ENCODE assay signal across 10 cellular contexts in genomic region chr3:100525753-100526612, GRCh38. TPM values are rescaled to one million over a fixed set of nuclear protein-coding genes. Genes with fewer than 3 reads are reported as not detected.
A peak's percentile ranks its signal among the peaks of the same experiment; 100 is the strongest.
DNase-seq lines count a peak whose midpoint lies in the region; ATAC-seq and TF ChIP-seq lines count a peak whose summit lies in the region.
"Had no signal": no experiment of that assay in that cellular context is flagged by ENCODE, and none has a peak within 500 bp of the region (broad histone marks: within the 10 kb centered on the region; RNA-seq: fewer than 3 reads in every experiment).

No MANE protein-coding gene starts in this region.

- peak overlapping the region; percentile 17 for H4K8ac ChIP-seq in trophoblast cell (ENCODE audit: low read depth, low read length)

- no peaks in the 10 kb centered on the region for H3K9me3 Mint-ChIP-seq in activated CD8-positive, alpha-beta T cell treated with anti-CD3 and anti-CD28 coated beads, Interleukin-2, amount 10 ng/mL, durations not matched to agents 7 days and 5 days (ENCODE audit: insufficient read depth)
- peaks cover 0 to 2% (median 0%) of the 10 kb centered on the region in 6 donors for H3K9me3 Mint-ChIP-seq in immature natural killer cell
- H3K9me3 Mint-ChIP-seq: memory B cell had no signal

- DNase-seq in EL, result peak; percentile 97
- DNase-seq in SK-MEL-5 (ENCODE audit: low read depth, low spot score), result peak; percentile 94
- peak; percentile 92 to 93 for DNase-seq in foreskin fibroblast
- peak; percentile 96 to 98 for DNase-seq in trophoblast cell
- no peak for DNase-seq in activated CD8-positive, alpha-beta T cell treated with anti-CD3 and anti-CD28 coated beads, Interleukin-2, amount 10 ng/mL, durations not matched to agents 7 days and 5 days
- no peak for DNase-seq in effector memory CD4-positive, alpha-beta T cell
- DNase-seq in immature natural killer cell, result no peak
- no peak for DNase-seq in activated CD8-positive, alpha-beta memory T cell treated with anti-CD3 and anti-CD28 coated beads, Interleukin-2, amount 50 U/mL, for 4 hours
- DNase-seq: activated CD4-positive, alpha-beta T cell treated with anti-CD3 and anti-CD28 coated beads, Interleukin-2, amount 50 U/mL, for 48 hours had no signal

- in situ Hi-C loops in SK-MEL-5 (cut with HindIII; ENCODE audit: low pct_unique_long_range_greater_than_20kb, low sequenced_read_pairs), result no loop called here

- peak overlapping the region; percentile 85 for H2BK120ac ChIP-seq in trophoblast cell (ENCODE audit: insufficient read depth, low read length, poor library complexity)

- H3K4me1 ChIP-seq in trophoblast cell (ENCODE audit: control insufficient read depth in 1 of 2, insufficient read depth in 2 of 2, low read length in 2 of 2), result peaks cover 7 to 8% of the 10 kb centered on the region in 2 experiments
- no peaks in the 10 kb centered on the region for H3K4me1 ChIP-seq in effector memory CD4-positive, alpha-beta T cell (ENCODE audit: control insufficient read depth, insufficient read depth, low read length, poor library complexity, severe bottlenecking)

- no peak for TF ChIP-seq CTCF in foreskin fibroblast (IDR thresholded peaks at IDR 0.05; ENCODE audit: low read depth, low read length)

- H3K79me2 ChIP-seq in trophoblast cell (ENCODE audit: control insufficient read depth, insufficient read depth, low read length, poor library complexity), result no peaks in the 10 kb centered on the region

- H4K12ac ChIP-seq in trophoblast cell (ENCODE audit: low read depth, low read length), result no peak overlapping the region

- H3K4me1 Mint-ChIP-seq in activated CD8-positive, alpha-beta T cell treated with anti-CD3 and anti-CD28 coated beads, Interleukin-2, amount 10 ng/mL, durations not matched to agents 7 days and 5 days (ENCODE audit: low read depth), result no peaks in the 10 kb centered on the region
- no peaks in the 10 kb centered on the region for H3K4me1 Mint-ChIP-seq in immature natural killer cell

- WGBS in trophoblast cell (ENCODE audit: extremely low coverage, insufficient coverage, insufficient read length), result no CpG with 5 or more reads among the region's 12 CpGs

- no peaks in the 10 kb centered on the region for H3K27me3 ChIP-seq in trophoblast cell (ENCODE audit: insufficient read depth, low read length)
- H3K27me3 ChIP-seq in effector memory CD4-positive, alpha-beta T cell (replicated peaks; ENCODE audit: control insufficient read depth, insufficient read depth, low read length, poor library complexity, severe bottlenecking), result peaks cover 2% of the 10 kb centered on the region

- CTCF ChIA-PET in activated CD8-positive, alpha-beta T cell treated with anti-CD3 and anti-CD28 coated beads, Interleukin-2, amount 10 ng/mL, durations not matched to agents 7 days and 5 days (lab: Charles Lee), result interaction anchor here (1.1 to 1.5 kb wide), 2 partner anchors 21 to 37 kb away, joined by 3 to 4 read pairs; no protein-coding TSS in a partner anchor

- H3K4me3 ChIP-seq in foreskin fibroblast (ENCODE audit: low read depth in 1 of 2, low read length in 2 of 2) (peak overlapping the region; percentile 6 to 18), trophoblast cell (ENCODE audit: low read depth, low read length) (no peak overlapping the region)
- H3K4me3 ChIP-seq in effector memory CD4-positive, alpha-beta T cell (ENCODE audit: insufficient read depth, low read depth, low read length, poor library complexity, severe bottlenecking), result no peak overlapping the region

- H3K79me1 ChIP-seq in trophoblast cell (ENCODE audit: low read length), result peaks cover 8% of the 10 kb centered on the region

- H2AK5ac ChIP-seq in trophoblast cell (ENCODE audit: low read length), result no peak overlapping the region

- H3K27ac ChIP-seq in trophoblast cell (ENCODE audit: low read depth, low read length), result peak overlapping the region; percentile 98
- H3K27ac ChIP-seq in effector memory CD4-positive, alpha-beta T cell (ENCODE audit: insufficient read depth, low read length, poor library complexity, severe bottlenecking), result no peak overlapping the region

- H2BK5ac ChIP-seq in trophoblast cell (ENCODE audit: low read depth, low read length, poor library complexity), result peak overlapping the region; percentile 66

- H3K4me3 Mint-ChIP-seq in activated CD8-positive, alpha-beta T cell treated with anti-CD3 and anti-CD28 coated beads, Interleukin-2, amount 10 ng/mL, durations not matched to agents 7 days and 5 days, result no peak overlapping the region
- no peak overlapping the region for H3K4me3 Mint-ChIP-seq in immature natural killer cell
- H3K4me3 Mint-ChIP-seq: memory B cell had no signal

- peak overlapping the region; percentile 40 for H3K14ac ChIP-seq in trophoblast cell (ENCODE audit: low read length)

- peak overlapping the region; percentile 43 for H3K4me2 ChIP-seq in trophoblast cell (ENCODE audit: low read length)

- H3K27me3 Mint-ChIP-seq in activated CD8-positive, alpha-beta T cell treated with anti-CD3 and anti-CD28 coated beads, Interleukin-2, amount 10 ng/mL, durations not matched to agents 7 days and 5 days (ENCODE audit: low read depth), result peaks cover 11% of the 10 kb centered on the region
- no peaks in the 10 kb centered on the region for H3K27me3 Mint-ChIP-seq in immature natural killer cell (ENCODE audit: low read depth in 3 of 3)

- peaks cover 2% of the 10 kb centered on the region for H3K9me3 ChIP-seq in trophoblast cell (ENCODE audit: insufficient read depth, low read depth, low read length)
- H3K9me3 ChIP-seq in effector memory CD4-positive, alpha-beta T cell (ENCODE audit: control insufficient read depth, low read length), result no peaks in the 10 kb centered on the region

- H2BK12ac ChIP-seq in trophoblast cell (ENCODE audit: low read length), result peak overlapping the region; percentile 67

- H3K9ac ChIP-seq in trophoblast cell (ENCODE audit: low read length), result no peak overlapping the region

- H3K36me3 Mint-ChIP-seq in activated CD8-positive, alpha-beta T cell treated with anti-CD3 and anti-CD28 coated beads, Interleukin-2, amount 10 ng/mL, durations not matched to agents 7 days and 5 days (ENCODE audit: low read depth), result no peaks in the 10 kb centered on the region
- H3K36me3 Mint-ChIP-seq in immature natural killer cell, result no peaks in the 10 kb centered on the region
- H3K36me3 Mint-ChIP-seq: memory B cell had no signal

- H3K18ac ChIP-seq in trophoblast cell (ENCODE audit: low read length), result peak overlapping the region; percentile 17

- H4K91ac ChIP-seq in trophoblast cell (ENCODE audit: low read depth, low read length), result peak overlapping the region; percentile 51

- no peak overlapping the region for H3K4ac ChIP-seq in trophoblast cell (ENCODE audit: low read depth, low read length)

- H3K27ac Mint-ChIP-seq in activated CD8-positive, alpha-beta T cell treated with anti-CD3 and anti-CD28 coated beads, Interleukin-2, amount 10 ng/mL, durations not matched to agents 7 days and 5 days, result no peak overlapping the region
- H3K27ac Mint-ChIP-seq in immature natural killer cell, result no peak overlapping the region
- H3K27ac Mint-ChIP-seq: memory B cell had no signal

- no peak for ATAC-seq in activated CD8-positive, alpha-beta T cell treated with anti-CD3 and anti-CD28 coated beads, Interleukin-2, amount 10 ng/mL, durations not matched to agents 7 days and 5 days

- no peak overlapping the region for H3K23ac ChIP-seq in trophoblast cell (ENCODE audit: low read length)

- H3K36me3 ChIP-seq in trophoblast cell (ENCODE audit: control insufficient read depth in 1 of 2, insufficient read depth in 2 of 2, low read length in 2 of 2), result no peaks in the 10 kb centered on the region
- H3K36me3 ChIP-seq in effector memory CD4-positive, alpha-beta T cell (ENCODE audit: control insufficient read depth, insufficient read depth, low read length), result no peaks in the 10 kb centered on the region

- peak overlapping the region; percentile 52 for H2AFZ ChIP-seq in trophoblast cell (ENCODE audit: insufficient read depth, low read length, poor library complexity)

- POLR2A ChIA-PET in activated CD8-positive, alpha-beta T cell treated with anti-CD3 and anti-CD28 coated beads, Interleukin-2, amount 10 ng/mL, durations not matched to agents 7 days and 5 days (lab: Charles Lee), result no interaction called here

RNA-seq across cellular contexts. Expression of gene TMEM45A, which starts 33.6 kb away (rescaled TPM):
- total RNA-seq in SK-MEL-5 (2014; rRNA removed; shearing (Covaris generic)), result 21.1 and 21.4 TPM in 2 replicates
- polyA plus RNA-seq in SK-MEL-5 (2015; cell fraction: cytosol; rRNA removed), result 3.7 and 6.5 TPM in 2 replicates
- polyA plus RNA-seq in SK-MEL-5 (2015; cell fraction: nucleus; rRNA removed), result 0.92 and 1.3 TPM in 2 replicates
- 8.2 and 8.7 TPM in 2 replicates for polyA plus RNA-seq in trophoblast cell (2013)
- under 1 TPM; 0.29 to 0.42 TPM for total RNA-seq in activated CD8-positive, alpha-beta T cell treated with anti-CD3 and anti-CD28 coated beads, Interleukin-2, amount 10 ng/mL, durations not matched to agents 7 days and 5 days
- under 1 TPM in 1 of 3 donors, not detected in 2; 0.29 TPM for polyA plus RNA-seq in immature natural killer cell

Comparison
In these comparisons a context has a peak if more than half of its experiments do, and no peak if none do; other contexts are left out.
1. DNase-seq: peak in EL (single experiment), SK-MEL-5 (single experiment), foreskin fibroblast (2 of 2) and trophoblast cell (2 of 2); none in activated CD8-positive, alpha-beta T cell treated with anti-CD3 and anti-CD28 coated beads, Interleukin-2, amount 10 ng/mL, durations not matched to agents 7 days and 5 days (single experiment), effector memory CD4-positive, alpha-beta T cell (0 of 3), immature natural killer cell (0 of 3) and activated CD8-positive, alpha-beta memory T cell treated with anti-CD3 and anti-CD28 coated beads, Interleukin-2, amount 50 U/mL, for 4 hours (single experiment).
2. H3K4me3 ChIP-seq: peak in foreskin fibroblast (2 of 2); none in trophoblast cell (single experiment) and effector memory CD4-positive, alpha-beta T cell (single experiment).
3. RNA of gene TMEM45A, which starts 33.6 kb away (total RNA-seq): 21.1 to 21.4 TPM in SK-MEL-5; 0.29 to 0.42 TPM in activated CD8-positive, alpha-beta T cell treated with anti-CD3 and anti-CD28 coated beads, Interleukin-2, amount 10 ng/mL, durations not matched to agents 7 days and 5 days; every median in the first group is over 10 times any median in the second.